In the genomic region with DNA sequence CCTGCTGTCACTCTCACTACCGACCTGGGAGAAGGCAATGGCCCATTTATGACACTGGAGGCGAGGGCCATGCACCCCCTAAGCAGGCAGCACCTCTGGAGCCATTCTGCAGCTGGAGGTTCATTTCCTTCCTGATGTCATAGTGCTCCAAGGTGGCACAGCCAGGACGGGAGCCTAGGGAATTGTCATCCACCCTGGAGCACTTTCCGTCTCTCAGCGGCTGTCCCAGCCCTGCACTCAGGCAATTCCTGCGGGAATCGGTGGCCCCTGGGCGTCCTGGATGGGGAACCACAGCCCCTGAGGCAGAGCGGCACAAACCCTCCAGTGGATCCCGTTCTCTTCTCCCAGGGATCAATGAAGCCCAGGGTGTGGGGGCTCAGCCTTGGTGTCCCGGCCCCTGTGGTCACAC, we compare ENCODE assay signal across 10 cellular contexts. TPM values are rescaled to one million over a fixed set of nuclear protein-coding genes. Genes with fewer than 3 reads are reported as not detected.
A peak's percentile ranks its signal among the peaks of the same experiment; 100 is the strongest.
DNase-seq lines count a peak whose midpoint lies in the region; ATAC-seq and TF ChIP-seq lines count a peak whose summit lies in the region.
"Not testable (repeated sequence)": the region's sequence is repeated elsewhere in the genome, so short reads cannot be mapped to it uniquely, and the experiment has no call there.
"Had no signal": no experiment of that assay in that cellular context is flagged by ENCODE, and none has a peak within 500 bp of the region (broad histone marks: within the 10 kb centered on the region; RNA-seq: fewer than 3 reads in every experiment).

No MANE protein-coding gene starts in this region.

- not testable (repeated sequence) for H3K9me3 Mint-ChIP-seq in chondrocyte (ENCODE audit: low read depth)

- intact Hi-C loops in IMR-90 (cut with micrococcal nuclease); Right ventricle myocardium inferior (cut with DNase I); mucosa of descending colon (cut with DNase I, micrococcal nuclease); sciatic nerve (cut with DNase I): not testable (repeated sequence)

- H3K9ac ChIP-seq in IMR-90 (ENCODE audit: low read depth, low read length); SK-N-SH: not testable (repeated sequence)

- not testable (repeated sequence) for H3K36me3 Mint-ChIP-seq in chondrocyte (ENCODE audit: low read depth)

- not testable (repeated sequence) for H3K4me1 Mint-ChIP-seq in chondrocyte (ENCODE audit: low read depth)

- TF ChIP-seq RAD21 in IMR-90 (IDR thresholded peaks at IDR 0.05; ENCODE audit: low read length); SK-N-SH (IDR thresholded peaks at IDR 0.05; ENCODE audit: low read length): not testable (repeated sequence)

- not testable (repeated sequence) for DNase-seq in IMR-90; SK-N-SH; chondrocyte (ENCODE audit: low spot score); Right ventricle myocardium inferior (ENCODE audit: missing footprints); hepatocyte (ENCODE audit: low spot score); mucosa of descending colon; sciatic nerve (ENCODE audit: low spot score)

- H3K79me2 ChIP-seq in SK-N-SH (ENCODE audit: insufficient read depth); hepatocyte: not testable (repeated sequence)

- not testable (repeated sequence) for H2BK15ac ChIP-seq in IMR-90 (ENCODE audit: low read depth, low read length)

- H3K9me2 ChIP-seq in SK-N-SH; hepatocyte (replicated peaks; ENCODE audit: insufficient read depth): not testable (repeated sequence)

- POLR2A ChIA-PET in IMR-90 (lab: Charles Lee; ENCODE audit: unreplicated experiment); SK-N-SH (lab: Yijun Ruan, JAX): not testable (repeated sequence)

- 0 out of 2 replicates have a peak overlapping the region, but pooled peaks have one; percentile 45 for H2BK20ac ChIP-seq in IMR-90 (ENCODE audit: low read depth, low read length)

- not testable (repeated sequence) for H3K23ac ChIP-seq in IMR-90 (ENCODE audit: low read depth, low read length)

- not testable (repeated sequence) for H3K36me3 ChIP-seq in IMR-90 (ENCODE audit: control insufficient read depth, insufficient read depth, low read length); SK-N-SH (replicated peaks in 1 of 2; ENCODE audit: control insufficient read depth in 1 of 2, insufficient read depth in 2 of 2, low read length in 1 of 2); hepatocyte (replicated peaks; ENCODE audit: insufficient read depth, low read depth); mucosa of descending colon (ENCODE audit: low read depth)

- in situ Hi-C loops in IMR-90 (cut with MboI; ENCODE audit: low sequenced_read_pairs): not testable (repeated sequence)

- H3K4me3 Mint-ChIP-seq in chondrocyte (ENCODE audit: unreplicated experiment): peak overlapping the region; percentile 48

- H2BK5ac ChIP-seq in IMR-90 (ENCODE audit: low read depth, low read length, poor library complexity, severe bottlenecking): not testable (repeated sequence)

- H3K27me3 Mint-ChIP-seq in chondrocyte (ENCODE audit: low read depth): not testable (repeated sequence)

- not testable (repeated sequence) for H3K4me2 ChIP-seq in IMR-90 (ENCODE audit: low read depth, low read length)
- peak overlapping the region; percentile 14; the same call in 1 of the 2 replicates for H3K4me2 ChIP-seq in SK-N-SH
- peak overlapping the region; percentile 25 for H3K4me2 ChIP-seq in hepatocyte

- not testable (repeated sequence) for H3K9me1 ChIP-seq in IMR-90 (ENCODE audit: insufficient read depth, low read length)

- peak; percentile 76 for ATAC-seq in IMR-90 (ENCODE audit: low read depth)
- peak; percentile 37 for ATAC-seq in Right ventricle myocardium inferior
- ATAC-seq in mucosa of descending colon: peak; percentile 78
- ATAC-seq in sciatic nerve: peak; percentile 51

- not testable (repeated sequence) for H3K56ac ChIP-seq in IMR-90 (ENCODE audit: extremely low read depth, insufficient read depth, low read length)

- CTCF ChIA-PET in IMR-90 (lab: Yijun Ruan, JAX): not testable (repeated sequence)
- CTCF ChIA-PET in SK-N-SH (lab: Yijun Ruan, JAX): interaction anchor here (1.7 kb wide), 1 partner anchor 42 kb away, joined by 4 read pairs; no protein-coding TSS in a partner anchor

- H2BK120ac ChIP-seq in IMR-90 (ENCODE audit: low read depth, low read length): not testable (repeated sequence)

- H3K27me3 ChIP-seq in IMR-90 (ENCODE audit: control insufficient read depth, insufficient read depth, low read length); SK-N-SH (ENCODE audit: insufficient read depth); hepatocyte: not testable (repeated sequence)

- not testable (repeated sequence) for H2AFZ ChIP-seq in IMR-90 (replicated peaks; ENCODE audit: low read length, poor library complexity); SK-N-SH (ENCODE audit: low read depth); hepatocyte

- WGBS in IMR-90 (ENCODE audit: extremely low coverage in 2 of 2, insufficient read length in 1 of 2), 2 experiments: no CpG with 5 or more reads among the region's 11 CpGs
- 71% methylated on average over 4 of the region's 11 CpGs for WGBS in SK-N-SH (ENCODE audit: low lambda C conversion rate)
- WGBS in hepatocyte (ENCODE audit: low lambda C conversion rate, missing lambda C conversion rate): 57% methylated on average over 9 of the region's 11 CpGs

- not testable (repeated sequence) for H3K4me3 ChIP-seq in IMR-90 (ENCODE audit: insufficient read depth, low read depth, low read length); SK-N-SH (ENCODE audit: low read depth in 2 of 2, low read length in 1 of 2); hepatocyte; mucosa of descending colon

- not testable (repeated sequence) for H3K27ac Mint-ChIP-seq in chondrocyte (ENCODE audit: unreplicated experiment)

- H3K27ac ChIP-seq in IMR-90 (ENCODE audit: insufficient read depth, low read length); SK-N-SH (ENCODE audit: low read depth in 2 of 2, low read length in 1 of 2); hepatocyte: not testable (repeated sequence)

- not testable (repeated sequence) for H3K14ac ChIP-seq in IMR-90 (replicated peaks; ENCODE audit: low read depth, low read length)

- not testable (repeated sequence) for TF ChIP-seq POLR2A in IMR-90 (IDR thresholded peaks at IDR 0.05; ENCODE audit: low read depth, low read length)

- TF ChIP-seq EP300 in SK-N-SH (IDR thresholded peaks at IDR 0.05; ENCODE audit: borderline replicate concordance in 1 of 2, low read depth in 1 of 2, low read length in 1 of 2): not testable (repeated sequence)

- not testable (repeated sequence) for TF ChIP-seq CTCF in IMR-90 (conservative IDR thresholded peaks at IDR 0.05; ENCODE audit: low read depth, low read length); SK-N-SH (IDR thresholded peaks at IDR 0.05); chondrocyte (IDR thresholded peaks at IDR 0.05); hepatocyte (IDR thresholded peaks at IDR 0.05; ENCODE audit: poor library complexity); mucosa of descending colon (IDR thresholded peaks at IDR 0.05)

- H2AK9ac ChIP-seq in IMR-90 (replicated peaks; ENCODE audit: low read depth, low read length, poor library complexity): not testable (repeated sequence)

- not testable (repeated sequence) for H3K79me1 ChIP-seq in IMR-90 (ENCODE audit: low read depth in 1 of 2, low read length in 2 of 2)

- not testable (repeated sequence) for H3K9me3 ChIP-seq in IMR-90 (ENCODE audit: control insufficient read depth, insufficient read depth, low read length); SK-N-SH; hepatocyte (ENCODE audit: low read depth); mucosa of descending colon

- BruUV-seq in IMR-90 (replicated peaks; lab: Mats Ljungman, UMichigan): not testable (repeated sequence)

- not testable (repeated sequence) for H3F3A ChIP-seq in SK-N-SH (replicated peaks; ENCODE audit: insufficient read depth)

- H3K4ac ChIP-seq in IMR-90 (ENCODE audit: low read depth, low read length): not testable (repeated sequence)

- H3K18ac ChIP-seq in IMR-90 (ENCODE audit: low read depth, low read length): not testable (repeated sequence)

- H2AK5ac ChIP-seq in IMR-90 (ENCODE audit: low read depth, low read length): not testable (repeated sequence)

- dilution Hi-C loops in IMR-90 (cut with HindIII; ENCODE audit: low sequenced_read_pairs, unreplicated experiment): not testable (repeated sequence)

- not testable (repeated sequence) for H4K5ac ChIP-seq in IMR-90 (ENCODE audit: low read depth, low read length)

- H4K91ac ChIP-seq in IMR-90 (ENCODE audit: insufficient read depth, low read depth, low read length): not testable (repeated sequence)

- H4K8ac ChIP-seq in IMR-90 (ENCODE audit: low read depth in 2 of 2, low read length in 2 of 2): peak overlapping the region; percentile 25 to 65; a peak in 2 of 4 replicates

- not testable (repeated sequence) for H4K20me1 ChIP-seq in IMR-90 (ENCODE audit: insufficient read depth, low read length); SK-N-SH (ENCODE audit: insufficient read depth); hepatocyte (ENCODE audit: insufficient read depth, poor library complexity, severe bottlenecking)

- H3K4me1 ChIP-seq in IMR-90 (ENCODE audit: control insufficient read depth, insufficient read depth, low read length); SK-N-SH (ENCODE audit: control insufficient read depth in 1 of 2, insufficient read depth in 2 of 2, low read depth in 1 of 2, low read length in 1 of 2); mucosa of descending colon (ENCODE audit: low read depth): not testable (repeated sequence)
- peaks cover 11% of the 10 kb centered on the region for H3K4me1 ChIP-seq in hepatocyte (ENCODE audit: insufficient read depth)

RNA-seq across cellular contexts. Expression of a gene that starts 23.5 kb away (rescaled TPM):
- total RNA-seq in IMR-90 (2012; rRNA removed) (0.72 and 0.83 TPM in 2 replicates), chondrocyte (2.2 to 4.5 TPM (median 4.3 TPM) in 3 replicates), Right ventricle myocardium inferior (0.46 TPM), hepatocyte (0.70 and 1.2 TPM in 2 replicates), mucosa of descending colon (under 1 TPM in 2 of 3 donors, not detected in 1; 0.12 to 0.47 TPM), sciatic nerve (0.71 TPM)
- polyA plus RNA-seq in IMR-90 (2012; rRNA removed) (1.6 and 1.8 TPM in 2 replicates), SK-N-SH (2012; rRNA removed) (1.4 and 1.8 TPM in 2 replicates), hepatocyte (2.5 and 2.8 TPM in 2 replicates)
- polyA plus RNA-seq in IMR-90 (2012; cell fraction: cytosol; rRNA removed): 0.81 and 3.3 TPM in 2 replicates
- 0.52 and 1.4 TPM in 2 replicates for polyA plus RNA-seq in IMR-90 (2012; cell fraction: nucleus; rRNA removed; ENCODE audit: low replicate concordance)
- polyA plus RNA-seq in SK-N-SH (2012; cell fraction: cytosol; rRNA removed): 0.59 and 1.4 TPM in 2 replicates
- polyA plus RNA-seq in SK-N-SH (2012; cell fraction: nucleus; rRNA removed): 0.67 and 0.89 TPM in 2 replicates
- total RNA-seq: GM12878, HT-29 had no signal
- polyA plus RNA-seq: CD8-positive, alpha-beta memory T cell had no signal
